ENCODE assay signal across 8 cellular contexts in the genomic region with DNA sequence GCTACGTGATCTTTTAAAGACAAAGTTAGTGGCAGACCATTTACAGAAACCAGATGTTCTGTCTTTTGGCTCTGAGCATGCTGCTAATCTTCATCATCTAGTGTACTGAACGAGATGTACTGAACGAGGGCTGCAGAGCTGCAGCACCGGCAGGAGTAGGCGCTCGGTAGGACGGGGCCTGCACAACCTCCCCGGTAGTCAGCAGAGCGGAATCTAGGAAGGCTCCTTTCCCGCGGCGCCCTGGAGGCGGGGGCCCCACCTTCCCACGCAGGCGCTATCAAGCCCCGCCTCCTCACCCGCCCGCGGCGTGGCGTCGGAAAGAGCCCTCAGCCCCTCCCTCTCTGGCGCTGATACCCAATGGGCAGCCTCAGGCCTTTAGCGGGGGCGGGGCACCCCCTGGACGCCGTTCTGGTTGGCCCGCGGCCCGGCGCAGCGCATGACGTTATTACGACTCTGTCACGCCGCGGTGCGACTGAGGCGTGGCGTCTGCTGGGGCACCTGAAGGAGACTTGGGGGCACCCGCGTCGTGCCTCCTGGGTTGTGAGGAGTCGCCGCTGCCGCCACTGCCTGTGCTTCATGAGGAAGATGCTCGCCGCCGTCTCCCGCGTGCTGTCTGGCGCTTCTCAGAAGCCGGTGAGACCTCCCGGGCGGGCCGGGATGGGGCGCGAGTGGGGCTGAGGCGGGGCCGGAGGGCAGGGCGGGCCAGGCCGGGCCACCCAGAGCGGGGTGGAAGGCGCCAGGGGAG. TPM values are rescaled to one million over a fixed set of nuclear protein-coding genes. Genes with fewer than 3 reads are reported as not detected.
DNase-seq lines count a peak whose midpoint lies in the region; ATAC-seq and TF ChIP-seq lines count a peak whose summit lies in the region.

Gene PDHA1 (plus strand): TSS at position 466 of the 745 bp plus-strand sequence. CDS start 111 bp downstream, at position 577.

- H3K4me3 Mint-ChIP-seq in activated naive CD8-positive, alpha-beta T cell treated with anti-CD3 and anti-CD28 coated beads, Interleukin-2, amount 10 ng/mL, durations not matched to agents 7 days and 5 days: peak within 1 kb of the TSS; percentile 84
- peak within 1 kb of the TSS; percentile 86 for H3K4me3 Mint-ChIP-seq in glutamatergic neuron (ENCODE audit: unreplicated experiment)

- peaks cover 35% of the 10 kb centered on the region for H3K79me2 ChIP-seq in SU-DHL-6 (ENCODE audit: insufficient read depth, low read length)

- POLR2A ChIA-PET in activated naive CD8-positive, alpha-beta T cell treated with anti-CD3 and anti-CD28 coated beads, Interleukin-2, amount 10 ng/mL, durations not matched to agents 7 days and 5 days (lab: Charles Lee): no interaction called here

- peaks cover 10% of the 10 kb centered on the region for H3K4me1 Mint-ChIP-seq in activated naive CD8-positive, alpha-beta T cell treated with anti-CD3 and anti-CD28 coated beads, Interleukin-2, amount 10 ng/mL, durations not matched to agents 7 days and 5 days
- H3K4me1 Mint-ChIP-seq in glutamatergic neuron (ENCODE audit: low read depth, unreplicated experiment): no peaks in the 10 kb centered on the region

- H4K20me1 ChIP-seq in SU-DHL-6 (ENCODE audit: low read depth, low read length): no peaks in the 10 kb centered on the region

- peak within 1 kb of the TSS; percentile 71 for H2AFZ ChIP-seq in SU-DHL-6 (ENCODE audit: low read depth, low read length, severe bottlenecking)

- H3K4me1 ChIP-seq in ovary (ENCODE audit: insufficient read depth) (no peaks in the 10 kb centered on the region), thyroid gland (no peaks in the 10 kb centered on the region)

- peak within 1 kb of the TSS; percentile 88 for H3K27ac Mint-ChIP-seq in activated naive CD8-positive, alpha-beta T cell treated with anti-CD3 and anti-CD28 coated beads, Interleukin-2, amount 10 ng/mL, durations not matched to agents 7 days and 5 days
- peak within 1 kb of the TSS; percentile 78 for H3K27ac Mint-ChIP-seq in glutamatergic neuron (ENCODE audit: unreplicated experiment)

- peak within 1 kb of the TSS; percentile 81 for H3K9ac ChIP-seq in SU-DHL-6 (ENCODE audit: low read length)

- no peaks in the 10 kb centered on the region for H3K9me3 ChIP-seq in SU-DHL-6 (ENCODE audit: insufficient read depth, low read length)
- H3K9me3 ChIP-seq in ovary: no peaks in the 10 kb centered on the region
- no peaks in the 10 kb centered on the region for H3K9me3 ChIP-seq in thyroid gland

- TF ChIP-seq CTCF in SU-DHL-6 (IDR thresholded peaks at IDR 0.05; ENCODE audit: insufficient read depth, low read length, poor library complexity, severe bottlenecking) (no peak), glutamatergic neuron (IDR thresholded peaks at IDR 0.05; ENCODE audit: partially characterized antibody, unreplicated experiment) (no peak), ovary (IDR thresholded peaks at IDR 0.05) (no peak), thyroid gland (IDR thresholded peaks at IDR 0.05) (no peak)

- peak; percentile 28 for TF ChIP-seq POLR2A in GM10847 (IDR thresholded peaks at IDR 0.05; ENCODE audit: extremely low read depth, insufficient read length)
- peak; percentile 53 for TF ChIP-seq POLR2A in ovary (IDR thresholded peaks at IDR 0.05)
- TF ChIP-seq POLR2A in thyroid gland (IDR thresholded peaks at IDR 0.05): peak in 1 of 2 donors; percentile 82

- H3K4me3 ChIP-seq in SU-DHL-6 (ENCODE audit: insufficient read depth, low read length, poor library complexity, severe bottlenecking) (peak within 1 kb of the TSS; percentile 77), ovary (peak within 1 kb of the TSS; percentile 86), thyroid gland (replicated peaks in 1 of 3) (peak within 1 kb of the TSS; percentile 33 to 55 (median 49))

- H3K27ac ChIP-seq in SU-DHL-6 (ENCODE audit: low read depth, low read length) (peak within 1 kb of the TSS; percentile 29), ovary (peak within 1 kb of the TSS; percentile 62 to 78), thyroid gland (peak within 1 kb of the TSS; percentile 23 to 88 (median 76))

- peak; percentile 69 for DNase-seq in NCI-H128 (lab: John Stamatoyannopoulos, UW; ENCODE audit: unreplicated experiment)
- peak; percentile 89 for DNase-seq in activated naive CD8-positive, alpha-beta T cell treated with anti-CD3 and anti-CD28 coated beads, Interleukin-2, amount 10 ng/mL, durations not matched to agents 7 days and 5 days
- peak; percentile 92 for DNase-seq in glutamatergic neuron
- peak; percentile 91 to 94 (median 93) for DNase-seq in ovary
- DNase-seq in thyroid gland: peak; percentile 92 to 93

- H3K4me2 ChIP-seq in SU-DHL-6 (ENCODE audit: low read depth, low read length, poor library complexity, severe bottlenecking): peak within 1 kb of the TSS; percentile 93

- no peaks in the 10 kb centered on the region for H3K9me2 ChIP-seq in SU-DHL-6 (replicated peaks; ENCODE audit: insufficient read depth, low read length)

- H3F3A ChIP-seq in SU-DHL-6 (ENCODE audit: insufficient read depth): no peaks in the 10 kb centered on the region

- WGBS in ovary, 3 donors: 23 to 44% (median 24%) methylated on average over 51 to 64 of the region's 64 CpGs
- 0% methylated on average over 3 to 9 of the region's 64 CpGs for WGBS in thyroid gland, 2 donors

- H3K27me3 Mint-ChIP-seq in activated naive CD8-positive, alpha-beta T cell treated with anti-CD3 and anti-CD28 coated beads, Interleukin-2, amount 10 ng/mL, durations not matched to agents 7 days and 5 days: peaks cover 2% of the 10 kb centered on the region
- no peaks in the 10 kb centered on the region for H3K27me3 Mint-ChIP-seq in glutamatergic neuron (ENCODE audit: unreplicated experiment)

- no peak for TF ChIP-seq EP300 in ovary (IDR thresholded peaks at IDR 0.05)

- no peaks in the 10 kb centered on the region for H3K9me3 Mint-ChIP-seq in activated naive CD8-positive, alpha-beta T cell treated with anti-CD3 and anti-CD28 coated beads, Interleukin-2, amount 10 ng/mL, durations not matched to agents 7 days and 5 days
- H3K9me3 Mint-ChIP-seq in glutamatergic neuron (ENCODE audit: unreplicated experiment): peaks cover 3% of the 10 kb centered on the region

- intact Hi-C loops in ovary (cut with DNase I): no loop called here
- intact Hi-C loops in thyroid gland (cut with DNase I): no loop called here

- H3K27me3 ChIP-seq in SU-DHL-6 (ENCODE audit: low read length) (no peaks in the 10 kb centered on the region), ovary (no peaks in the 10 kb centered on the region), thyroid gland (no peaks in the 10 kb centered on the region)

- peak; percentile 98 for ATAC-seq in HG02678 (IDR thresholded peaks at IDR 0.05; ENCODE audit: unreplicated experiment)
- ATAC-seq in activated naive CD8-positive, alpha-beta T cell treated with anti-CD3 and anti-CD28 coated beads, Interleukin-2, amount 10 ng/mL, durations not matched to agents 7 days and 5 days (ENCODE audit: low read depth): peak; percentile 99

- H3K36me3 ChIP-seq in SU-DHL-6 (ENCODE audit: low read length) (no peaks in the 10 kb centered on the region), ovary (no peaks in the 10 kb centered on the region), thyroid gland (no peaks in the 10 kb centered on the region)

- no peaks in the 10 kb centered on the region for H3K36me3 Mint-ChIP-seq in activated naive CD8-positive, alpha-beta T cell treated with anti-CD3 and anti-CD28 coated beads, Interleukin-2, amount 10 ng/mL, durations not matched to agents 7 days and 5 days
- no peaks in the 10 kb centered on the region for H3K36me3 Mint-ChIP-seq in glutamatergic neuron (ENCODE audit: unreplicated experiment)

RNA-seq across cellular contexts. Expression of gene PDHA1, which starts in this region (rescaled TPM):
- total RNA-seq in activated naive CD8-positive, alpha-beta T cell treated with anti-CD3 and anti-CD28 coated beads, Interleukin-2, amount 10 ng/mL, durations not matched to agents 7 days and 5 days: 100 to 1,000 TPM; 151 TPM
- total RNA-seq in glutamatergic neuron (ENCODE audit: unreplicated experiment): 216 TPM
- total RNA-seq in ovary: 100 to 1,000 TPM in 2 of 7 donors, 10 to 100 TPM in 5; 24.3 to 120 (median 91.1) TPM
- polyA plus RNA-seq in ovary: 100 to 1,000 TPM in 1 of 2 donors, 10 to 100 TPM in 1; 63.5 to 141 TPM
- total RNA-seq in thyroid gland: 100 to 1,000 TPM; 102 to 131 (median 123) TPM

Comparison
In these comparisons a context has a peak if more than half of its experiments do, and no peak if none do; other contexts are left out.
1. Peak in every context shown above with its lines: DNase-seq, ATAC-seq, H3K4me3 ChIP-seq and H3K27ac ChIP-seq.